1 cellular context compared by ENCODE assay signal in the genomic region with DNA sequence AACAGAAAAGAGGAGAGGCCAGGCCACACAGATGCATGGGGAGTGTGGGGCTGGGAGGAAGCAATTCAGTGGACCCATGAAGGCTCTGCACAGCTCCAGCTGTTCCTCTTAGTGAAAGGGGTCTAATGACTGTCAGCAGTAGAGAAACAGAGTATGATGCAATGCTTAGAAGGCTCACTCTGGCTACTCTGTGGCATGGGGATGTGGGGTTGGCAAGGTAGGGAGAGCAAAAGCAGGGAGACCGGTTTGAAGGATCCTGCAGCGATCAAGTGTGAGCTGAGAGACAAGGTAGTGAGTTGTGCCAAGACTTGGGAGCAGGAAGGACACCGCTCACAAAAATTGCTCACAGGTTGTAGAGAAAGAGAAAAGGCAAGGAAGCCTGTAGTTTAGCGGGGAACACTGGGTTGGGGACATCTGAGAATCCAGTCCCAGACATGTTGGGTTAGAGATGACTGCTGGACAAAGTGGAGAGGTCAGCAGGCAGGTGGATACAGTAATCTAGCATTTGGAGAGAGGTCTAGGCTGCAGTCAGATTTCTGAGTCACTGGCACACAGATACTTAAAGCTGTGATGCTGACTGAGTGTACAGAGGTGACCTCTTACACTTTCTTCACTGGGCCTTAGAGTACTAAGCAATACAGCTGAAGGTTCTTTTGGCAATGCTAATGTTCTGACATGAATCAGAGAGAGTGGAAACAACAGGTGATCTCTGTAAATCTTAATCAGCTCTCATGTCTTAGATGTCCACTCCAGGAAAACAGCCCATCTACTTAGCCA.
TF ChIP-seq lines count a peak whose summit lies in the region.

No MANE protein-coding gene starts in this region.

TF ChIP-seq in HepG2, 621 proteins besides CTCF, POLR2A, EP300 and RAD21:
- TF ChIP-seq NFYB (CRISPR knock-in tag; IDR thresholded peaks at IDR 0.05) = no peak
- no peak for TF ChIP-seq ARNT (IDR thresholded peaks at IDR 0.05)
- TF ChIP-seq, protein P1, sequence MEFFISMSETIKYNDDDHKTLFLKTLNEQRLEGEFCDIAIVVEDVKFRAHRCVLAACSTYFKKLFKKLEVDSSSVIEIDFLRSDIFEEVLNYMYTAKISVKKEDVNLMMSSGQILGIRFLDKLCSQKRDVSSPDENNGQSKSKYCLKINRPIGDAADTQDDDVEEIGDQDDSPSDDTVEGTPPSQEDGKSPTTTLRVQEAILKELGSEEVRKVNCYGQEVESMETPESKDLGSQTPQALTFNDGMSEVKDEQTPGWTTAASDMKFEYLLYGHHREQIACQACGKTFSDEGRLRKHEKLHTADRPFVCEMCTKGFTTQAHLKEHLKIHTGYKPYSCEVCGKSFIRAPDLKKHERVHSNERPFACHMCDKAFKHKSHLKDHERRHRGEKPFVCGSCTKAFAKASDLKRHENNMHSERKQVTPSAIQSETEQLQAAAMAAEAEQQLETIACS (CRISPR knock-in tag; IDR thresholded peaks at IDR 0.05) = 0 out of 2 replicates have a peak, but pooled peaks have one; percentile 22
- TF ChIP-seq THAP7 (CRISPR knock-in tag; IDR thresholded peaks at IDR 0.05) = no peak
- TF ChIP-seq CEBPB (IDR thresholded peaks at IDR 0.05; ENCODE audit: borderline replicate concordance, low read depth, low read length) = peak; percentile 72; the same call in 1 of the 2 replicates
- TF ChIP-seq ATF7-NPFF (CRISPR knock-in tag; IDR thresholded peaks at IDR 0.05; ENCODE audit: low read depth) = no peak
- no peak for TF ChIP-seq DR1 (CRISPR knock-in tag; IDR thresholded peaks at IDR 0.05)
- TF ChIP-seq THAP9 (CRISPR knock-in tag; IDR thresholded peaks at IDR 0.05; ENCODE audit: borderline replicate concordance) = no peak
- TF ChIP-seq SRY (CRISPR knock-in tag; IDR thresholded peaks at IDR 0.05) = no peak
- TF ChIP-seq TCF7 (IDR thresholded peaks at IDR 0.05; ENCODE audit: low read depth) = no peak
- TF ChIP-seq NR2F2 (IDR thresholded peaks at IDR 0.05; ENCODE audit: borderline replicate concordance, low read depth) = no peak
- no peak for TF ChIP-seq RFX3 (CRISPR knock-in tag; IDR thresholded peaks at IDR 0.05)
- no peak for TF ChIP-seq PRMT3 (CRISPR knock-in tag; IDR thresholded peaks at IDR 0.05; ENCODE audit: borderline replicate concordance, low read depth)
- TF ChIP-seq, protein P2, sequence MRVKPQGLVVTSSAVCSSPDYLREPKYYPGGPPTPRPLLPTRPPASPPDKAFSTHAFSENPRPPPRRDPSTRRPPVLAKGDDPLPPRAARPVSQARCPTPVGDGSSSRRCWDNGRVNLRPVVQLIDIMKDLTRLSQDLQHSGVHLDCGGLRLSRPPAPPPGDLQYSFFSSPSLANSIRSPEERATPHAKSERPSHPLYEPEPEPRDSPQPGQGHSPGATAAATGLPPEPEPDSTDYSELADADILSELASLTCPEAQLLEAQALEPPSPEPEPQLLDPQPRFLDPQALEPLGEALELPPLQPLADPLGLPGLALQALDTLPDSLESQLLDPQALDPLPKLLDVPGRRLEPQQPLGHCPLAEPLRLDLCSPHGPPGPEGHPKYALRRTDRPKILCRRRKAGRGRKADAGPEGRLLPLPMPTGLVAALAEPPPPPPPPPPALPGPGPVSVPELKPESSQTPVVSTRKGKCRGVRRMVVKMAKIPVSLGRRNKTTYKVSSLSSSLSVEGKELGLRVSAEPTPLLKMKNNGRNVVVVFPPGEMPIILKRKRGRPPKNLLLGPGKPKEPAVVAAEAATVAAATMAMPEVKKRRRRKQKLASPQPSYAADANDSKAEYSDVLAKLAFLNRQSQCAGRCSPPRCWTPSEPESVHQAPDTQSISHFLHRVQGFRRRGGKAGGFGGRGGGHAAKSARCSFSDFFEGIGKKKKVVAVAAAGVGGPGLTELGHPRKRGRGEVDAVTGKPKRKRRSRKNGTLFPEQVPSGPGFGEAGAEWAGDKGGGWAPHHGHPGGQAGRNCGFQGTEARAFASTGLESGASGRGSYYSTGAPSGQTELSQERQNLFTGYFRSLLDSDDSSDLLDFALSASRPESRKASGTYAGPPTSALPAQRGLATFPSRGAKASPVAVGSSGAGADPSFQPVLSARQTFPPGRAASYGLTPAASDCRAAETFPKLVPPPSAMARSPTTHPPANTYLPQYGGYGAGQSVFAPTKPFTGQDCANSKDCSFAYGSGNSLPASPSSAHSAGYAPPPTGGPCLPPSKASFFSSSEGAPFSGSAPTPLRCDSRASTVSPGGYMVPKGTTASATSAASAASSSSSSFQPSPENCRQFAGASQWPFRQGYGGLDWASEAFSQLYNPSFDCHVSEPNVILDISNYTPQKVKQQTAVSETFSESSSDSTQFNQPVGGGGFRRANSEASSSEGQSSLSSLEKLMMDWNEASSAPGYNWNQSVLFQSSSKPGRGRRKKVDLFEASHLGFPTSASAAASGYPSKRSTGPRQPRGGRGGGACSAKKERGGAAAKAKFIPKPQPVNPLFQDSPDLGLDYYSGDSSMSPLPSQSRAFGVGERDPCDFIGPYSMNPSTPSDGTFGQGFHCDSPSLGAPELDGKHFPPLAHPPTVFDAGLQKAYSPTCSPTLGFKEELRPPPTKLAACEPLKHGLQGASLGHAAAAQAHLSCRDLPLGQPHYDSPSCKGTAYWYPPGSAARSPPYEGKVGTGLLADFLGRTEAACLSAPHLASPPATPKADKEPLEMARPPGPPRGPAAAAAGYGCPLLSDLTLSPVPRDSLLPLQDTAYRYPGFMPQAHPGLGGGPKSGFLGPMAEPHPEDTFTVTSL (CRISPR knock-in tag; IDR thresholded peaks at IDR 0.05; ENCODE audit: borderline replicate concordance) = no peak
- TF ChIP-seq SNAPC2 (CRISPR knock-in tag; IDR thresholded peaks at IDR 0.05) = no peak
- TF ChIP-seq ZNF160 (CRISPR knock-in tag; IDR thresholded peaks at IDR 0.05) = no peak
- TF ChIP-seq, protein P3, sequence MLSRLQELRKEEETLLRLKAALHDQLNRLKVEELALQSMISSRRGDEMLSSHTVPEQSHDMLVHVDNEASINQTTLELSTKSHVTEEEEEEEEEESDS (CRISPR knock-in tag; IDR thresholded peaks at IDR 0.05; ENCODE audit: borderline replicate concordance) = no peak
- TF ChIP-seq, protein P4, sequence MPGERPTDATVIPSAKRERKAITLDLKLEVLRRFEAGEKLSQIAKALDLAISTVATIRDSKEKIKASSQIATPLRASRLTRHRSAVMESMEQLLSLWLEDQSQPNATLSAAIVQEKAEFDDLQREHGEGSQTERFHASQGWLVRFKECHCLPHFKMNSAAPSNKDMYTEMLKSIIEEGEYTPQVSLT (CRISPR knock-in tag; IDR thresholded peaks at IDR 0.05; ENCODE audit: borderline replicate concordance, low read depth) = no peak
- TF ChIP-seq ATF7 (IDR thresholded peaks at IDR 0.05) = peak; percentile 10; the same call in 1 of the 2 replicates
- TF ChIP-seq ATF7 (CRISPR knock-in tag; IDR thresholded peaks at IDR 0.05) = no peak
- TF ChIP-seq NFE2L1 (CRISPR knock-in tag; IDR thresholded peaks at IDR 0.05; ENCODE audit: borderline replicate concordance) = no peak
- no peak for TF ChIP-seq ELF1 (CRISPR knock-in tag; IDR thresholded peaks at IDR 0.05)
- no peak for TF ChIP-seq RFXANK (CRISPR knock-in tag; IDR thresholded peaks at IDR 0.05)
- TF ChIP-seq CBFB (CRISPR knock-in tag; IDR thresholded peaks at IDR 0.05) = no peak
- TF ChIP-seq MEF2D (CRISPR knock-in tag; IDR thresholded peaks at IDR 0.05) = no peak
- TF ChIP-seq ZNF709 (CRISPR knock-in tag; IDR thresholded peaks at IDR 0.05) = no peak
- no peak for TF ChIP-seq GPN1 (CRISPR knock-in tag; IDR thresholded peaks at IDR 0.05; ENCODE audit: borderline replicate concordance)
